In genomic region chr6:53282741-53283140, GRCh38 we compare ENCODE assay signal across 15 cellular contexts.
A peak's percentile ranks its signal among the peaks of the same experiment; 100 is the strongest.
DNase-seq lines count a peak whose midpoint lies in the region; ATAC-seq and TF ChIP-seq lines count a peak whose summit lies in the region.
"Had no signal": no experiment of that assay in that cellular context is flagged by ENCODE, and none has a peak within 500 bp of the region (broad histone marks: within the 10 kb centered on the region; RNA-seq: fewer than 3 reads in every experiment).

No MANE protein-coding gene starts in this region.

- intact Hi-C loops in prostate gland (cut with DNase I) (no loop called here), mucosa of descending colon (cut with DNase I, micrococcal nuclease) (no loop called here)

- H3K36me3 Mint-ChIP-seq in CD4-positive, CD25-positive, alpha-beta regulatory T cell, result peaks cover 47% of the 10 kb centered on the region

- no peaks in the 10 kb centered on the region for H3K27me3 Mint-ChIP-seq in CD4-positive, CD25-positive, alpha-beta regulatory T cell

- H3K9me3 Mint-ChIP-seq in CD4-positive, CD25-positive, alpha-beta regulatory T cell, result peaks cover 0 to 2% (median 0%) of the 10 kb centered on the region in 7 donors
- H3K9me3 Mint-ChIP-seq: activated naive CD4-positive, alpha-beta T cell treated with anti-CD3 and anti-CD28 coated beads for 36 hours had no signal

- peaks cover 28% of the 10 kb centered on the region for H3K36me3 ChIP-seq in CD4-positive, CD25-positive, alpha-beta regulatory T cell (ENCODE audit: control insufficient read depth, insufficient read depth, low read length)
- peaks cover 96% of the 10 kb centered on the region for H3K36me3 ChIP-seq in adipocyte (ENCODE audit: control insufficient read depth, insufficient read depth, low read length, severe bottlenecking)
- no peaks in the 10 kb centered on the region for H3K36me3 ChIP-seq in prostate gland
- H3K36me3 ChIP-seq in mucosa of descending colon (ENCODE audit: low read depth), result no peaks in the 10 kb centered on the region

- peak overlapping the region; percentile 24 for H3K27ac ChIP-seq in CD4-positive, CD25-positive, alpha-beta regulatory T cell (ENCODE audit: insufficient read depth, low read length, poor library complexity, severe bottlenecking)
- peak overlapping the region; percentile 60 to 75 for H3K27ac ChIP-seq in prostate gland

- H3K4me1 Mint-ChIP-seq in CD4-positive, CD25-positive, alpha-beta regulatory T cell, result peaks cover 41 to 89% (median 67%) of the 10 kb centered on the region in 4 donors

- TF ChIP-seq POLR2A in prostate gland (IDR thresholded peaks at IDR 0.05), result no peak

- peak overlapping the region in 2 of 4 donors; percentile 38 to 68 for H3K4me3 Mint-ChIP-seq in CD4-positive, CD25-positive, alpha-beta regulatory T cell
- H3K4me3 Mint-ChIP-seq: activated naive CD4-positive, alpha-beta T cell treated with anti-CD3 and anti-CD28 coated beads for 36 hours had no signal

- H3K4me3 ChIP-seq in CD4-positive, CD25-positive, alpha-beta regulatory T cell (ENCODE audit: low read depth, low read length), result no peak overlapping the region
- no peak overlapping the region for H3K4me3 ChIP-seq in adipocyte (ENCODE audit: low read length)
- no peak overlapping the region for H3K4me3 ChIP-seq in prostate gland
- no peak overlapping the region for H3K4me3 ChIP-seq in mucosa of descending colon
- H3K4me3 ChIP-seq: gastroesophageal sphincter had no signal

- peaks cover 69% of the 10 kb centered on the region for H3K4me1 ChIP-seq in CD4-positive, CD25-positive, alpha-beta regulatory T cell (ENCODE audit: control insufficient read depth, insufficient read depth, low read length, poor library complexity, severe bottlenecking)
- H3K4me1 ChIP-seq in adipocyte (ENCODE audit: control insufficient read depth, insufficient read depth, low read length) (peaks cover 21% of the 10 kb centered on the region), prostate gland (replicated peaks) (peaks cover 13% of the 10 kb centered on the region), mucosa of descending colon (ENCODE audit: low read depth) (no peaks in the 10 kb centered on the region)

- TF ChIP-seq CTCF in prostate gland (IDR thresholded peaks at IDR 0.05), result no peak
- no peak for TF ChIP-seq CTCF in mucosa of descending colon (IDR thresholded peaks at IDR 0.05)

- no peak for ATAC-seq in CD4-positive, CD25-positive, alpha-beta regulatory T cell (ENCODE audit: low read depth in 2 of 2)
- no peak for ATAC-seq in mucosa of descending colon
- ATAC-seq: gastroesophageal sphincter had no signal

- no peak for DNase-seq in CD4-positive, CD25-positive, alpha-beta regulatory T cell
- DNase-seq in adipocyte (ENCODE audit: low read depth), result peak; percentile 33
- peak; percentile 77 for DNase-seq in fibroblast of peridontal ligament (ENCODE audit: extremely low read depth)
- DNase-seq in prostate gland (ENCODE audit: low spot score), result no peak
- DNase-seq in stimulated activated CD4-positive, alpha-beta T cell treated with anti-CD3 and anti-CD28 coated beads, Interleukin-15, amount 100 ng/mL, for 24 hours, result no peak
- DNase-seq in activated CD4-positive, CD25-positive, alpha-beta regulatory T cell treated with anti-CD3 and anti-CD28 coated beads, Interleukin-2, amount 50 U/mL, for 72 hours, result no peak
- no peak for DNase-seq in retina
- DNase-seq in mucosa of descending colon, result no peak
- DNase-seq: activated CD8-positive, alpha-beta memory T cell treated with anti-CD3 and anti-CD28 coated beads for 24 hours; activated naive CD4-positive, alpha-beta T cell treated with anti-CD3 and anti-CD28 coated beads for 36 hours; C1 segment of cervical spinal cord; kidney glomerular epithelial cell; NCI-H1092 treated with DMSO at 0.1 percent for 48 hours; T-helper 9 cell had no signal

- H3K9me3 ChIP-seq in CD4-positive, CD25-positive, alpha-beta regulatory T cell (ENCODE audit: control insufficient read depth in 2 of 2, low read length in 2 of 2), result no peaks in the 10 kb centered on the region
- H3K9me3 ChIP-seq in adipocyte (ENCODE audit: control insufficient read depth, low read length) (no peaks in the 10 kb centered on the region), prostate gland (no peaks in the 10 kb centered on the region), mucosa of descending colon (no peaks in the 10 kb centered on the region)
- H3K9me3 ChIP-seq: gastroesophageal sphincter had no signal

- H3K9ac ChIP-seq in adipocyte (ENCODE audit: low read length), result peak overlapping the region; percentile 6

- no peaks in the 10 kb centered on the region for H3K27me3 ChIP-seq in CD4-positive, CD25-positive, alpha-beta regulatory T cell (ENCODE audit: control insufficient read depth, insufficient read depth, low read length)
- no peaks in the 10 kb centered on the region for H3K27me3 ChIP-seq in adipocyte (replicated peaks; ENCODE audit: control insufficient read depth, insufficient read depth, low read length)
- no peaks in the 10 kb centered on the region for H3K27me3 ChIP-seq in prostate gland (replicated peaks; ENCODE audit: insufficient read depth)
- H3K27me3 ChIP-seq: gastroesophageal sphincter had no signal

- peak overlapping the region in 1 of 3 donors; percentile 57 for H3K27ac Mint-ChIP-seq in CD4-positive, CD25-positive, alpha-beta regulatory T cell
- H3K27ac Mint-ChIP-seq: activated naive CD4-positive, alpha-beta T cell treated with anti-CD3 and anti-CD28 coated beads for 36 hours had no signal

- WGBS in prostate gland, result 53% methylated on average over 2 of the region's 2 CpGs

Comparison
In these comparisons a context has a peak if more than half of its experiments do, and no peak if none do; other contexts are left out.
1. DNase-seq: peak in adipocyte (single experiment) and fibroblast of peridontal ligament (single experiment); none in CD4-positive, CD25-positive, alpha-beta regulatory T cell (0 of 3), prostate gland (single experiment), stimulated activated CD4-positive, alpha-beta T cell treated with anti-CD3 and anti-CD28 coated beads, Interleukin-15, amount 100 ng/mL, for 24 hours (single experiment), activated CD4-positive, CD25-positive, alpha-beta regulatory T cell treated with anti-CD3 and anti-CD28 coated beads, Interleukin-2, amount 50 U/mL, for 72 hours (single experiment), retina (single experiment) and mucosa of descending colon (0 of 3).